23 cellular contexts compared by ENCODE assay signal in genomic region chr5:909994-910768, GRCh38. TPM values are rescaled to one million over a fixed set of nuclear protein-coding genes. Genes with fewer than 3 reads are reported as not detected.
A peak's percentile ranks its signal among the peaks of the same experiment; 100 is the strongest.
DNase-seq lines count a peak whose midpoint lies in the region; ATAC-seq and TF ChIP-seq lines count a peak whose summit lies in the region.
"Had no signal": no experiment of that assay in that cellular context is flagged by ENCODE, and none has a peak within 500 bp of the region (broad histone marks: within the 10 kb centered on the region; RNA-seq: fewer than 3 reads in every experiment).

No MANE protein-coding gene starts in this region.

- H3K27me3 Mint-ChIP-seq in effector memory CD8-positive, alpha-beta T cell: no peaks in the 10 kb centered on the region
- no peaks in the 10 kb centered on the region for H3K27me3 Mint-ChIP-seq in neural crest cell (ENCODE audit: low read depth)
- H3K27me3 Mint-ChIP-seq: B cell had no signal

- DNase-seq in activated effector memory CD4-positive, alpha-beta T cell treated with anti-CD3 and anti-CD28 coated beads, Interleukin-2, amount 50 U/mL, for 16 hours: peak; percentile 39
- DNase-seq in activated effector memory CD4-positive, alpha-beta T cell treated with Interleukin-2 at 50 U/mL for 16 hours: no peak
- DNase-seq in RWPE1 (ENCODE audit: low spot score): no peak
- DNase-seq in effector memory CD8-positive, alpha-beta T cell: no peak
- no peak for DNase-seq in neural crest cell (ENCODE audit: low read depth, low spot score)
- DNase-seq in NOMO-1 treated with DMSO at 0.1 percent for 48 hours (lab: John Stamatoyannopoulos, UW; ENCODE audit: unreplicated experiment): no peak
- DNase-seq in NCI-H187 (lab: John Stamatoyannopoulos, UW): no peak
- DNase-seq: DMS53, Kasumi-1, MV-4-11, NCI-H1105, NCI-H1436 treated with DMSO at 0.1 percent for 48 hours, NCI-H1930, NCI-H446, NCI-H526, SIG-M5, SW 1271 had no signal

- no peak overlapping the region for H3K4me3 Mint-ChIP-seq in effector memory CD8-positive, alpha-beta T cell
- H3K4me3 Mint-ChIP-seq in neural crest cell: no peak overlapping the region
- H3K4me3 Mint-ChIP-seq: B cell, GM23338 had no signal

- peaks cover 15% of the 10 kb centered on the region for H3K36me3 Mint-ChIP-seq in effector memory CD8-positive, alpha-beta T cell (ENCODE audit: insufficient read depth)
- H3K36me3 Mint-ChIP-seq in neural crest cell (ENCODE audit: low read depth): peaks cover 14% of the 10 kb centered on the region

- ATAC-seq in effector memory CD8-positive, alpha-beta T cell (replicated peaks): no peak
- ATAC-seq in HG02588 (IDR thresholded peaks at IDR 0.05; ENCODE audit: unreplicated experiment): no peak
- ATAC-seq: GM23338 had no signal

- POLR2A ChIA-PET in RWPE1 (lab: Yijun Ruan, JAX; ENCODE audit: low non-redundant PET): no interaction called here

- H3K27ac ChIP-seq in RWPE1: peak overlapping the region; percentile 92
- H3K27ac ChIP-seq: 22Rv1, Peyer's patch, SK-N-MC had no signal

- H3K4me1 Mint-ChIP-seq in effector memory CD8-positive, alpha-beta T cell (ENCODE audit: low read depth in 2 of 2): peaks cover 0 to 4% of the 10 kb centered on the region in 2 donors
- peaks cover 10% of the 10 kb centered on the region for H3K4me1 Mint-ChIP-seq in neural crest cell
- H3K4me1 Mint-ChIP-seq: B cell, GM23338 had no signal

- TF ChIP-seq CTCF in RWPE1 (conservative IDR thresholded peaks at IDR 0.05; ENCODE audit: low read depth): no peak
- TF ChIP-seq CTCF in neural crest cell (conservative IDR thresholded peaks at IDR 0.05): no peak

- CTCF ChIA-PET in RWPE1 (lab: Yijun Ruan, JAX): no interaction called here

- H3K9me3 Mint-ChIP-seq in effector memory CD8-positive, alpha-beta T cell: no peaks in the 10 kb centered on the region
- no peaks in the 10 kb centered on the region for H3K9me3 Mint-ChIP-seq in neural crest cell
- H3K9me3 Mint-ChIP-seq: GM23338 had no signal

- H3K27ac Mint-ChIP-seq in effector memory CD8-positive, alpha-beta T cell: peak overlapping the region; percentile 25 to 95
- H3K27ac Mint-ChIP-seq in neural crest cell (ENCODE audit: unreplicated experiment): peak overlapping the region; percentile 27
- H3K27ac Mint-ChIP-seq: B cell, GM23338 had no signal

RNA-seq across cellular contexts. Expression of gene TRIP13, which starts 17.5 kb away (rescaled TPM):
- total RNA-seq in neural crest cell: 27.6 and 32.6 TPM in 2 replicates

RNA-seq across cellular contexts. Expression of gene BRD9, which starts 17.6 kb away (rescaled TPM):
- 77.3 and 80.1 TPM in 2 replicates for total RNA-seq in neural crest cell

RNA-seq across cellular contexts. Expression of gene ZDHHC11, which starts 59.4 kb away (rescaled TPM):
- total RNA-seq in neural crest cell: 14.5 and 17.2 TPM in 2 replicates
